Comparison of ENCODE assay signal across 23 cellular contexts in the genomic region with DNA sequence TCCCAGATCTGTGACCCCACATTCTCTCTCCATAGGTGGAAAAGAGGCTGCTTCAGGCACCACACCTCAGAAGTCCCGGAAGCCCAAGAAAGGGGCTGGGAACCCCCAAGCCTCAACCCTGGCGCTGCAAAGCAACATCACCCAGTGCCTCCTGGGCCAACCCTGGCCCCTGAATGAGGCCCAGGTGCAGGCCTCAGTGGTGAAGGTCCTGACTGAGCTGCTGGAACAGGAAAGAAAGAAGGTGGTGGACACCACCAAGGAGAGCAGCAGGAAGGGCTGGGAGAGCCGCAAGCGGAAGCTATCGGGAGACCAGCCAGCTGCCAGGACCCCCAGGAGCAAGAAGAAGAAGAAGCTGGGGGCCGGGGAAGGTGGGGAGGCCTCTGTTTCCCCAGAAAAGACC. TPM values are rescaled to one million over a fixed set of nuclear protein-coding genes. Genes with fewer than 3 reads are reported as not detected.
A peak's percentile ranks its signal among the peaks of the same experiment; 100 is the strongest.
DNase-seq lines count a peak whose midpoint lies in the region; ATAC-seq, FAIRE-seq and TF ChIP-seq lines count a peak whose summit lies in the region.
"Had no signal": no experiment of that assay in that cellular context is flagged by ENCODE, and none has a peak within 500 bp of the region (broad histone marks: within the 10 kb centered on the region; RNA-seq: fewer than 3 reads in every experiment).

No MANE protein-coding gene starts in this region.

- no peak overlapping the region for H3K9ac ChIP-seq in astrocyte (ENCODE audit: low read length)

- H3K27ac ChIP-seq in astrocyte (ENCODE audit: low read depth, low read length): no peak overlapping the region
- H3K27ac ChIP-seq: 22Rv1, colonic mucosa, lower lobe of right lung, SJSA1, skin epidermis, thyroid gland had no signal

- H3K79me2 ChIP-seq in astrocyte (ENCODE audit: insufficient read depth, low read length): no peaks in the 10 kb centered on the region

- H3K27me3 ChIP-seq in astrocyte (ENCODE audit: insufficient read depth, low read length): no peaks in the 10 kb centered on the region
- H3K27me3 ChIP-seq: colonic mucosa, SJSA1, thyroid gland had no signal

- no peak overlapping the region for H3K4me2 ChIP-seq in astrocyte (ENCODE audit: low read length)

- H3K4me1 ChIP-seq in astrocyte (ENCODE audit: insufficient read depth, low read length): peaks cover 4% of the 10 kb centered on the region
- H3K4me1 ChIP-seq: colonic mucosa, lower lobe of right lung, thyroid gland had no signal

- no peak for ATAC-seq in activated CD8-positive, alpha-beta T cell treated with anti-CD3 and anti-CD28 coated beads for 36 hours
- ATAC-seq in activated CD8-positive, alpha-beta T cell treated with anti-CD3 and anti-CD28 coated beads, Interleukin-2, amount 10 ng/mL, durations not matched to agents 7 days and 5 days: no peak
- ATAC-seq in natural killer cell (no peak), HG03280 (IDR thresholded peaks at IDR 0.05; ENCODE audit: unreplicated experiment) (no peak)
- ATAC-seq: lower lobe of right lung had no signal

- no peak overlapping the region for H3K4me3 Mint-ChIP-seq in activated CD8-positive, alpha-beta T cell treated with anti-CD3 and anti-CD28 coated beads for 36 hours
- H3K4me3 Mint-ChIP-seq in activated CD8-positive, alpha-beta T cell treated with anti-CD3 and anti-CD28 coated beads, Interleukin-2, amount 10 ng/mL, durations not matched to agents 7 days and 5 days: no peak overlapping the region
- no peak overlapping the region for H3K4me3 Mint-ChIP-seq in astrocyte (ENCODE audit: unreplicated experiment)
- H3K4me3 Mint-ChIP-seq in natural killer cell: peak overlapping the region; percentile 37
- H3K4me3 Mint-ChIP-seq: activated CD4-positive, alpha-beta T cell treated with anti-CD3 and anti-CD28 coated beads, Interleukin-2, amount 10 ng/mL, durations not matched to agents 7 days and 5 days; activated naive CD4-positive, alpha-beta T cell treated with anti-CD3 and anti-CD28 coated beads for 36 hours had no signal

- CTCF ChIA-PET in activated CD8-positive, alpha-beta T cell treated with anti-CD3 and anti-CD28 coated beads for 36 hours (lab: Charles Lee): interaction anchor here (1.3 to 5.8 kb wide), 3 partner anchors 15 to 40 kb away, joined by 3 to 43 read pairs (median 40); a partner anchor contains a TSS
- CTCF ChIA-PET in activated CD8-positive, alpha-beta T cell treated with anti-CD3 and anti-CD28 coated beads, Interleukin-2, amount 10 ng/mL, durations not matched to agents 7 days and 5 days (lab: Charles Lee): interaction anchor here (1.0 to 6.7 kb wide), 5 partner anchors 9 to 44 kb away, joined by 3 to 42 read pairs (median 12); a partner anchor contains a TSS

- peak; percentile 16 for TF ChIP-seq POLR2A in GM19193 (IDR thresholded peaks at IDR 0.05; ENCODE audit: extremely low read depth, insufficient read depth, insufficient read length)

- H3K4me1 Mint-ChIP-seq in activated CD8-positive, alpha-beta T cell treated with anti-CD3 and anti-CD28 coated beads for 36 hours (ENCODE audit: low read depth): no peaks in the 10 kb centered on the region
- no peaks in the 10 kb centered on the region for H3K4me1 Mint-ChIP-seq in activated CD8-positive, alpha-beta T cell treated with anti-CD3 and anti-CD28 coated beads, Interleukin-2, amount 10 ng/mL, durations not matched to agents 7 days and 5 days (ENCODE audit: low read depth)
- H3K4me1 Mint-ChIP-seq in astrocyte (ENCODE audit: low read depth, unreplicated experiment) (peaks cover 14% of the 10 kb centered on the region), natural killer cell (peaks cover 8 to 15% of the 10 kb centered on the region in 2 donors)
- H3K4me1 Mint-ChIP-seq: activated CD4-positive, alpha-beta T cell treated with anti-CD3 and anti-CD28 coated beads, Interleukin-2, amount 10 ng/mL, durations not matched to agents 7 days and 5 days had no signal

- H3K9me3 ChIP-seq in astrocyte (ENCODE audit: insufficient read depth, low read depth, low read length): no peaks in the 10 kb centered on the region
- H3K9me3 ChIP-seq: colonic mucosa, lower lobe of right lung, SJSA1, thyroid gland had no signal

- FAIRE-seq in astrocyte (lab: Jason Lieb, UNC): no peak
- FAIRE-seq: H1, keratinocyte had no signal

- H2AFZ ChIP-seq in astrocyte (ENCODE audit: low read depth, low read length): no peak overlapping the region

- H3K36me3 ChIP-seq in astrocyte (ENCODE audit: insufficient read depth, low read length): peaks cover 36% of the 10 kb centered on the region
- H3K36me3 ChIP-seq: colonic mucosa had no signal

- H3K4me3 ChIP-seq in astrocyte (ENCODE audit: insufficient read depth, low read depth, low read length): no peak overlapping the region
- H3K4me3 ChIP-seq: colonic mucosa, lower lobe of right lung, SJSA1, skin epidermis, thyroid gland had no signal

- no peak for DNase-seq in activated CD8-positive, alpha-beta T cell treated with anti-CD3 and anti-CD28 coated beads for 36 hours
- DNase-seq in activated CD8-positive, alpha-beta T cell treated with anti-CD3 and anti-CD28 coated beads, Interleukin-2, amount 10 ng/mL, durations not matched to agents 7 days and 5 days: no peak
- DNase-seq in astrocyte (ENCODE audit: low read depth) (no peak), natural killer cell (no peak), cerebellar nuclear complex (lab: John Stamatoyannopoulos, UW) (no peak), T-helper 1 cell (no peak)
- DNase-seq: activated CD4-positive, alpha-beta T cell treated with anti-CD3 and anti-CD28 coated beads, Interleukin-2, amount 10 ng/mL, durations not matched to agents 7 days and 5 days; activated naive CD4-positive, alpha-beta T cell treated with anti-CD3 and anti-CD28 coated beads for 36 hours; colonic mucosa; COR-L47; lower lobe of right lung; MM.1S; NCI-H1436 treated with DMSO at 0.1 percent for 48 hours; NCI-H526 treated with DMSO at 0.1 percent for 48 hours; stimulated activated CD4-positive, alpha-beta T cell treated with anti-CD3 and anti-CD28 coated beads, Interleukin-1b, Interleukin-23, amount 100 ng/mL, for 48 hours; thyroid gland had no signal

- no peaks in the 10 kb centered on the region for H4K20me1 ChIP-seq in astrocyte (ENCODE audit: insufficient read depth, low read length)

- no peak for TF ChIP-seq CTCF in activated CD8-positive, alpha-beta T cell treated with anti-CD3 and anti-CD28 coated beads for 36 hours (IDR thresholded peaks at IDR 0.05)
- TF ChIP-seq CTCF in astrocyte (IDR thresholded peaks at IDR 0.05; ENCODE audit: insufficient read depth, low read depth, low read length): no peak
- no peak for TF ChIP-seq CTCF in natural killer cell (IDR thresholded peaks at IDR 0.05)

- peaks cover 38% of the 10 kb centered on the region for H3K36me3 Mint-ChIP-seq in activated CD8-positive, alpha-beta T cell treated with anti-CD3 and anti-CD28 coated beads for 36 hours (ENCODE audit: low read depth)
- H3K36me3 Mint-ChIP-seq in activated CD8-positive, alpha-beta T cell treated with anti-CD3 and anti-CD28 coated beads, Interleukin-2, amount 10 ng/mL, durations not matched to agents 7 days and 5 days (ENCODE audit: low read depth): peaks cover 52% of the 10 kb centered on the region
- H3K36me3 Mint-ChIP-seq in astrocyte (ENCODE audit: low read depth, unreplicated experiment) (peaks cover 52% of the 10 kb centered on the region), natural killer cell (no peaks in the 10 kb centered on the region)

- POLR2A ChIA-PET in activated CD8-positive, alpha-beta T cell treated with anti-CD3 and anti-CD28 coated beads for 36 hours (lab: Charles Lee): interaction anchor here (1.3 to 3.1 kb wide), 3 partner anchors 8 to 17 kb away, joined by 3 to 11 read pairs (median 5); a partner anchor contains a TSS
- POLR2A ChIA-PET in activated CD8-positive, alpha-beta T cell treated with anti-CD3 and anti-CD28 coated beads, Interleukin-2, amount 10 ng/mL, durations not matched to agents 7 days and 5 days (lab: Charles Lee): interaction anchor here (1.4 to 9.2 kb wide), 2 partner anchors 9 to 15 kb away, joined by 6 to 70 read pairs; a partner anchor contains a TSS

- H3K27me3 Mint-ChIP-seq in activated CD8-positive, alpha-beta T cell treated with anti-CD3 and anti-CD28 coated beads for 36 hours: no peaks in the 10 kb centered on the region
- H3K27me3 Mint-ChIP-seq in activated CD8-positive, alpha-beta T cell treated with anti-CD3 and anti-CD28 coated beads, Interleukin-2, amount 10 ng/mL, durations not matched to agents 7 days and 5 days (ENCODE audit: low read depth): no peaks in the 10 kb centered on the region
- H3K27me3 Mint-ChIP-seq in astrocyte (ENCODE audit: low read depth, unreplicated experiment) (no peaks in the 10 kb centered on the region), natural killer cell (ENCODE audit: low read depth in 2 of 2) (no peaks in the 10 kb centered on the region)
- H3K27me3 Mint-ChIP-seq: activated CD4-positive, alpha-beta T cell treated with anti-CD3 and anti-CD28 coated beads, Interleukin-2, amount 10 ng/mL, durations not matched to agents 7 days and 5 days had no signal

- no peaks in the 10 kb centered on the region for H3K9me3 Mint-ChIP-seq in activated CD8-positive, alpha-beta T cell treated with anti-CD3 and anti-CD28 coated beads for 36 hours
- H3K9me3 Mint-ChIP-seq in activated CD8-positive, alpha-beta T cell treated with anti-CD3 and anti-CD28 coated beads, Interleukin-2, amount 10 ng/mL, durations not matched to agents 7 days and 5 days (ENCODE audit: insufficient read depth): no peaks in the 10 kb centered on the region
- H3K9me3 Mint-ChIP-seq in astrocyte (ENCODE audit: unreplicated experiment): no peaks in the 10 kb centered on the region
- H3K9me3 Mint-ChIP-seq in natural killer cell: no peaks in the 10 kb centered on the region
- H3K9me3 Mint-ChIP-seq: activated CD4-positive, alpha-beta T cell treated with anti-CD3 and anti-CD28 coated beads, Interleukin-2, amount 10 ng/mL, durations not matched to agents 7 days and 5 days; activated naive CD4-positive, alpha-beta T cell treated with anti-CD3 and anti-CD28 coated beads for 36 hours had no signal

- intact Hi-C loops in activated CD8-positive, alpha-beta T cell treated with anti-CD3 and anti-CD28 coated beads for 36 hours (cut with micrococcal nuclease): no loop called here
- intact Hi-C loops in natural killer cell (cut with micrococcal nuclease): no loop called here

- peak overlapping the region; percentile 7 for H3K27ac Mint-ChIP-seq in activated CD8-positive, alpha-beta T cell treated with anti-CD3 and anti-CD28 coated beads for 36 hours
- no peak overlapping the region for H3K27ac Mint-ChIP-seq in activated CD8-positive, alpha-beta T cell treated with anti-CD3 and anti-CD28 coated beads, Interleukin-2, amount 10 ng/mL, durations not matched to agents 7 days and 5 days
- H3K27ac Mint-ChIP-seq in astrocyte (ENCODE audit: unreplicated experiment) (peak overlapping the region; percentile 47), natural killer cell (peak overlapping the region; percentile 62 to 79)
- H3K27ac Mint-ChIP-seq: activated naive CD4-positive, alpha-beta T cell treated with anti-CD3 and anti-CD28 coated beads for 36 hours had no signal

RNA-seq across cellular contexts. Expression of a gene that starts 16.5 kb away (rescaled TPM):
- total RNA-seq in activated CD8-positive, alpha-beta T cell treated with anti-CD3 and anti-CD28 coated beads for 36 hours: 100 to 1,000 TPM; 277 to 282 TPM
- total RNA-seq in activated CD8-positive, alpha-beta T cell treated with anti-CD3 and anti-CD28 coated beads, Interleukin-2, amount 10 ng/mL, durations not matched to agents 7 days and 5 days: 100 to 1,000 TPM; 395 to 407 TPM
- 9.1 and 15.7 TPM in 2 replicates for total RNA-seq in astrocyte
- 100 to 1,000 TPM; 550 to 913 (median 748) TPM for total RNA-seq in natural killer cell
- total RNA-seq: SJSA1 had no signal

RNA-seq across cellular contexts. Expression of a gene that starts 38.8 kb away (rescaled TPM):
- 100 to 1,000 TPM; 114 to 117 TPM for total RNA-seq in activated CD8-positive, alpha-beta T cell treated with anti-CD3 and anti-CD28 coated beads for 36 hours
- total RNA-seq in activated CD8-positive, alpha-beta T cell treated with anti-CD3 and anti-CD28 coated beads, Interleukin-2, amount 10 ng/mL, durations not matched to agents 7 days and 5 days: 10 to 100 TPM; 79.0 to 81.3 TPM
- 36.1 and 47.5 TPM in 2 replicates for total RNA-seq in astrocyte
- 10 to 100 TPM; 51.5 to 62.6 (median 51.7) TPM for total RNA-seq in natural killer cell

RNA-seq across cellular contexts. Expression of a gene that starts 53.3 kb away (rescaled TPM):
- 1,000 to 10,000 TPM; 3,542 to 3,651 TPM for total RNA-seq in activated CD8-positive, alpha-beta T cell treated with anti-CD3 and anti-CD28 coated beads for 36 hours
- 1,000 to 10,000 TPM; 2,046 to 2,123 TPM for total RNA-seq in activated CD8-positive, alpha-beta T cell treated with anti-CD3 and anti-CD28 coated beads, Interleukin-2, amount 10 ng/mL, durations not matched to agents 7 days and 5 days
- total RNA-seq in astrocyte: 1,823 and 2,054 TPM in 2 replicates
- 1,000 to 10,000 TPM; 1,744 to 2,278 (median 2,016) TPM for total RNA-seq in natural killer cell

Comparison
In these comparisons a context has a peak if more than half of its experiments do, and no peak if none do; other contexts are left out.
1. RNA of a gene that starts 16.5 kb away (total RNA-seq): 550 to 913 TPM in natural killer cell, 395 to 407 TPM in activated CD8-positive, alpha-beta T cell treated with anti-CD3 and anti-CD28 coated beads, Interleukin-2, amount 10 ng/mL, durations not matched to agents 7 days and 5 days and 277 to 282 TPM in activated CD8-positive, alpha-beta T cell treated with anti-CD3 and anti-CD28 coated beads for 36 hours; 9.1 to 15.7 TPM in astrocyte; every median in the first group is over 10 times any median in the second.